In the genomic region with DNA sequence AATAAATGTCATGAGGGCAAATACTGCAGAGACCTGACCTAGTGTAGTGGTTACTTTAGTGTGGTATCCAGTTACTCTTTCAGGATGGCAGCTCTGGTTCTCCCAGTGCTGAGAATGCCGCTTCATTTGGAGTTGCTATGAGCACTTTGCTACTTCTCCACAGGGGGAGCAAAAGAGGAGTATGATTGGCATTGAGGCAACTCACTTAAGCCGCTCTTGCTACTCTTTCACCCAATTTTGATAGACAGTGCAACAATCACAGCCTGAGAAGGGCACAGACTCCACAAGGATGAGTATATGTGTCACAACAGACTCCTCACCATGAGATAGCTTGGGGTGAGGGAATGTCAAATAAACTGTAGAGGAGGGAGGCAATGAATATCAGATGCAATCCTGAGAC, we compare ENCODE assay signal across 17 cellular contexts.
DNase-seq lines count a peak whose midpoint lies in the region; ATAC-seq and TF ChIP-seq lines count a peak whose summit lies in the region.
"Had no signal": no experiment of that assay in that cellular context is flagged by ENCODE, and none has a peak within 500 bp of the region (broad histone marks: within the 10 kb centered on the region; RNA-seq: fewer than 3 reads in every experiment).

No MANE protein-coding gene starts in this region.

- ATAC-seq in upper lobe of right lung (no peak), left lung (no peak)
- ATAC-seq in stimulated activated memory B cell treated with anti-CD40 and anti-IgM and Interleukin-4, amounts not matched to agents 10 μg/mL and 1 μg/mL and 100 μg/mL, for 72 hours = no peak
- ATAC-seq: effector memory CD8-positive, alpha-beta T cell; heart right ventricle; pancreas had no signal

- H3K36me3 ChIP-seq in WERI-Rb-1 (no peaks in the 10 kb centered on the region), upper lobe of right lung (no peaks in the 10 kb centered on the region), left lung (no peaks in the 10 kb centered on the region)
- H3K36me3 ChIP-seq: heart right ventricle, pancreas had no signal

- H3K4me3 ChIP-seq in LNCaP clone FGC (ENCODE audit: low read depth, low read length) (no peak overlapping the region), WERI-Rb-1 (ENCODE audit: low read depth, low read length) (no peak overlapping the region), upper lobe of right lung (no peak overlapping the region), left lung (no peak overlapping the region)
- H3K4me3 ChIP-seq: heart right ventricle, lung, pancreas had no signal

- DNase-seq in DMS 273 (lab: John Stamatoyannopoulos, UW; ENCODE audit: unreplicated experiment) (peak; percentile 36), DMS 273 treated with DMSO at 0.1 percent for 48 hours (lab: John Stamatoyannopoulos, UW) (no peak), LNCaP clone FGC (ENCODE audit: low read depth) (peak; percentile 3), WERI-Rb-1 (no peak), progenitor cell of endocrine pancreas (ENCODE audit: low spot score, unreplicated experiment) (no peak), upper lobe of right lung (no peak), left lung (no peak)
- DNase-seq: activated T-cell treated with anti-CD3 and anti-CD28 coated beads for 4 hours; anterior cingulate cortex; DMS79 treated with DMSO at 0.1 percent for 48 hours; effector memory CD8-positive, alpha-beta T cell; heart right ventricle; NCI-H2081 treated with DMSO at 0.1 percent for 48 hours; pancreas; stimulated activated CD4-positive, alpha-beta T cell treated with anti-CD3 and anti-CD28 coated beads, Interleukin-4, amount 100 ng/mL, for 4 hours had no signal

- H3K4me3 Mint-ChIP-seq in progenitor cell of endocrine pancreas (ENCODE audit: low read depth) = no peak overlapping the region
- no peak overlapping the region for H3K4me3 Mint-ChIP-seq in stimulated activated memory B cell treated with anti-CD40 and anti-IgM and Interleukin-4, amounts not matched to agents 10 μg/mL and 1 μg/mL and 100 μg/mL, for 72 hours
- H3K4me3 Mint-ChIP-seq: effector memory CD8-positive, alpha-beta T cell had no signal

- H3K27ac Mint-ChIP-seq in progenitor cell of endocrine pancreas = no peak overlapping the region
- no peak overlapping the region for H3K27ac Mint-ChIP-seq in stimulated activated memory B cell treated with anti-CD40 and anti-IgM and Interleukin-4, amounts not matched to agents 10 μg/mL and 1 μg/mL and 100 μg/mL, for 72 hours
- H3K27ac Mint-ChIP-seq: effector memory CD8-positive, alpha-beta T cell had no signal

- no peak overlapping the region for H3K27ac ChIP-seq in WERI-Rb-1
- no peak overlapping the region for H3K27ac ChIP-seq in upper lobe of right lung
- H3K27ac ChIP-seq in left lung = no peak overlapping the region
- H3K27ac ChIP-seq: heart right ventricle, pancreas had no signal

- peaks cover 3% of the 10 kb centered on the region for H3K9me3 ChIP-seq in WERI-Rb-1 (ENCODE audit: severe bottlenecking)
- no peaks in the 10 kb centered on the region for H3K9me3 ChIP-seq in upper lobe of right lung
- H3K9me3 ChIP-seq in left lung = no peaks in the 10 kb centered on the region
- H3K9me3 ChIP-seq: heart right ventricle, pancreas had no signal

- no peaks in the 10 kb centered on the region for H3K4me1 Mint-ChIP-seq in progenitor cell of endocrine pancreas (ENCODE audit: low read depth)
- H3K4me1 Mint-ChIP-seq in stimulated activated memory B cell treated with anti-CD40 and anti-IgM and Interleukin-4, amounts not matched to agents 10 μg/mL and 1 μg/mL and 100 μg/mL, for 72 hours = no peaks in the 10 kb centered on the region

- no peaks in the 10 kb centered on the region for H3K36me3 Mint-ChIP-seq in progenitor cell of endocrine pancreas (ENCODE audit: insufficient read depth)
- H3K36me3 Mint-ChIP-seq in stimulated activated memory B cell treated with anti-CD40 and anti-IgM and Interleukin-4, amounts not matched to agents 10 μg/mL and 1 μg/mL and 100 μg/mL, for 72 hours = no peaks in the 10 kb centered on the region

- no peaks in the 10 kb centered on the region for H3K27me3 Mint-ChIP-seq in progenitor cell of endocrine pancreas
- peaks cover 26% of the 10 kb centered on the region for H3K27me3 Mint-ChIP-seq in stimulated activated memory B cell treated with anti-CD40 and anti-IgM and Interleukin-4, amounts not matched to agents 10 μg/mL and 1 μg/mL and 100 μg/mL, for 72 hours

- TF ChIP-seq CTCF in LNCaP clone FGC (IDR thresholded peaks at IDR 0.05; ENCODE audit: control insufficient read depth, extremely low read depth, insufficient read depth) = no peak
- peak; percentile 49 for TF ChIP-seq CTCF in WERI-Rb-1 (IDR thresholded peaks at IDR 0.05; ENCODE audit: low read depth, low read length)
- peak; percentile 36 for TF ChIP-seq CTCF in progenitor cell of endocrine pancreas (IDR thresholded peaks at IDR 0.05; ENCODE audit: unreplicated experiment)
- no peak for TF ChIP-seq CTCF in upper lobe of right lung (IDR thresholded peaks at IDR 0.05)
- no peak for TF ChIP-seq CTCF in left lung (IDR thresholded peaks at IDR 0.05)

- peaks cover 6% of the 10 kb centered on the region for H3K9me3 Mint-ChIP-seq in progenitor cell of endocrine pancreas (ENCODE audit: low read depth)
- peaks cover 4% of the 10 kb centered on the region for H3K9me3 Mint-ChIP-seq in stimulated activated memory B cell treated with anti-CD40 and anti-IgM and Interleukin-4, amounts not matched to agents 10 μg/mL and 1 μg/mL and 100 μg/mL, for 72 hours
- H3K9me3 Mint-ChIP-seq: effector memory CD8-positive, alpha-beta T cell had no signal

- no peaks in the 10 kb centered on the region for H3K27me3 ChIP-seq in WERI-Rb-1 (ENCODE audit: insufficient read depth, low read depth, severe bottlenecking)
- H3K27me3 ChIP-seq in upper lobe of right lung = no peaks in the 10 kb centered on the region
- no peaks in the 10 kb centered on the region for H3K27me3 ChIP-seq in left lung
- H3K27me3 ChIP-seq: heart right ventricle, pancreas had no signal

- intact Hi-C loops in upper lobe of right lung (cut with DNase I) (no loop called here), left lung (cut with DNase I) (no loop called here)

- H3K4me1 ChIP-seq in upper lobe of right lung (no peaks in the 10 kb centered on the region), left lung (no peaks in the 10 kb centered on the region)
- H3K4me1 ChIP-seq: heart right ventricle, pancreas had no signal

Comparison
In these comparisons a context has a peak if more than half of its experiments do, and no peak if none do; other contexts are left out.
1. DNase-seq: peak in DMS 273 (single experiment) and LNCaP clone FGC (single experiment); none in DMS 273 treated with DMSO at 0.1 percent for 48 hours (single experiment), WERI-Rb-1 (single experiment), progenitor cell of endocrine pancreas (single experiment), upper lobe of right lung (single experiment) and left lung (0 of 2).
2. CTCF ChIP-seq: peak in WERI-Rb-1 (single experiment) and progenitor cell of endocrine pancreas (single experiment); none in LNCaP clone FGC (single experiment), upper lobe of right lung (single experiment) and left lung (0 of 2).